In the genomic region with DNA sequence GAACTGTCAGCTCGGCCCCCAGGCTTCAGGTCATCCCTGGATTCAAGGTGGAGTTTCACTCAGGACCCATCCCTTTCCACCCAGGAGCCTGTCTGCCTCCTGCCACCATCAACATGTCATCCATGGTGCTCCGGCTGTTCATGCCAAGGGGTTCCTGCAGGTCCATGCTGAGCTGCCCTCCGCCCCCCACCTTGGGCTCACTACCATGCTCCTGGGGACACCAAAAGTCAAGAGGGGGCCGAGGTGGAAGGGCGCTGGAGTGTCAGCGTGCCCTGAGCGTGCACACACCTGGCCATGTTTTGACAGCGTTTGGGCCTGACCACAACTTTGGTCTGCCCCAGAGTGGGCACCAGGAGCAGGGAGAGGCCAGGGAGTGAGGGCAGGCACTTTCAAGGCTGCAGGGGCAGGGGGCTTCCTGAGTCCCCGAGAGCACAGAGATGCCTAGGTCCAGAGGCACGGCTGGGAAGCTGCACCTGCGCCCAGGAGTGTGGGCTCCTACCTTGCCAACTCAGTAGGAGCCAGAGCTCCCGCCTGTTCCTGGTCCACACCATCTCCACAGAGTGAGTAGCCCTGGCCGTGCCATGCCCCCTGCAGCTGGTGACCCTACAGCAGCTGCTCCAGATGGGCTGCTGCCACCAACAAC, we compare ENCODE assay signal across 16 cellular contexts.
"Had no signal": no experiment of that assay in that cellular context is flagged by ENCODE, and none has a peak within 500 bp of the region (broad histone marks: within the 10 kb centered on the region; RNA-seq: fewer than 3 reads in every experiment).

No MANE protein-coding gene starts in this region.

- H3K4me1 Mint-ChIP-seq: mesothelial cell of epicardium had no signal

- H3K27ac ChIP-seq: coronary artery, dorsolateral prefrontal cortex, esophagus muscularis mucosa, foreskin keratinocyte, gastroesophageal sphincter, heart left ventricle, hepatocyte, left lung had no signal

- H3K36me3 ChIP-seq: esophagus muscularis mucosa, gastroesophageal sphincter, heart left ventricle, left lung had no signal

- H3K27me3 ChIP-seq: dorsolateral prefrontal cortex, esophagus muscularis mucosa, foreskin keratinocyte, gastroesophageal sphincter, heart left ventricle, hepatocyte, left lung had no signal

- ATAC-seq: foreskin keratinocyte, gastroesophageal sphincter, heart left ventricle, left cardiac atrium, left lung, left ventricle myocardium superior, mucosa of descending colon had no signal

- H3K4me2 ChIP-seq: hepatocyte had no signal

- H2AFZ ChIP-seq: hepatocyte had no signal

- DNase-seq: dermis blood vessel endothelial cell; dorsolateral prefrontal cortex; effector CD4-positive, alpha-beta T cell; effector memory CD4-positive, alpha-beta T cell; foreskin keratinocyte; heart left ventricle; left cardiac atrium; left ventricle myocardium superior; mesenchymal stem cell had no signal

- H3K36me3 Mint-ChIP-seq: mesothelial cell of epicardium had no signal

- H3K4me3 ChIP-seq: coronary artery, dorsolateral prefrontal cortex, esophagus muscularis mucosa, gastroesophageal sphincter, heart left ventricle, hepatocyte, left lung, mucosa of descending colon had no signal

- H3K4me1 ChIP-seq: esophagus muscularis mucosa, foreskin keratinocyte, gastroesophageal sphincter, heart left ventricle, left lung had no signal

- H3K27ac Mint-ChIP-seq: mesothelial cell of epicardium had no signal

- H3K9me3 ChIP-seq: esophagus muscularis mucosa had no signal

- H3K4me3 Mint-ChIP-seq: mesothelial cell of epicardium had no signal
